ENCODE assay signal across 10 cellular contexts in genomic region chr17:17004997-17005614, GRCh38. TPM values are rescaled to one million over a fixed set of nuclear protein-coding genes. Genes with fewer than 3 reads are reported as not detected.
"Had no signal": no experiment of that assay in that cellular context is flagged by ENCODE, and none has a peak within 500 bp of the region (broad histone marks: within the 10 kb centered on the region; RNA-seq: fewer than 3 reads in every experiment).

No MANE protein-coding gene starts in this region.

RNA-seq across cellular contexts. Expression of gene TNFRSF13B, which starts 33.2 kb away (rescaled TPM):
- total RNA-seq: fibroblast of villous mesenchyme, gastrocnemius medialis, heart right ventricle, left lobe of liver, mesenteric fat pad, neural crest cell, occipital lobe, psoas muscle, temporal lobe had no signal
- polyA plus RNA-seq: heart right ventricle; naive thymus-derived CD8-positive, alpha-beta T cell; psoas muscle had no signal
